In genomic region chr3:71238267-71238985, GRCh38 we compare ENCODE assay signal across 20 cellular contexts.
A peak's percentile ranks its signal among the peaks of the same experiment; 100 is the strongest.
DNase-seq lines count a peak whose midpoint lies in the region; ATAC-seq and TF ChIP-seq lines count a peak whose summit lies in the region.
"Had no signal": no experiment of that assay in that cellular context is flagged by ENCODE, and none has a peak within 500 bp of the region (broad histone marks: within the 10 kb centered on the region; RNA-seq: fewer than 3 reads in every experiment).

No MANE protein-coding gene starts in this region.

- H3K36me3 ChIP-seq in ascending aorta (no peaks in the 10 kb centered on the region), thoracic aorta (no peaks in the 10 kb centered on the region), suprapubic skin (no peaks in the 10 kb centered on the region)
- H3K36me3 ChIP-seq: ovary had no signal

- DNase-seq in NCI-H524 (lab: John Stamatoyannopoulos, UW), result peak; percentile 6 to 33
- no peak for DNase-seq in NCI-H524 treated with DMSO at 0.1 percent for 48 hours (lab: John Stamatoyannopoulos, UW)
- DNase-seq in ascending aorta (ENCODE audit: low spot score in 2 of 2), result peak in 1 of 2 donors; percentile 57
- DNase-seq in naive thymus-derived CD8-positive, alpha-beta T cell, result no peak
- DNase-seq in thoracic aorta (ENCODE audit: low spot score), result no peak
- DNase-seq in retina, result no peak
- no peak for DNase-seq in suprapubic skin (ENCODE audit: low spot score in 2 of 2)
- DNase-seq in inferior parietal cortex (ENCODE audit: extremely low spot score), result no peak
- DNase-seq: activated CD4-positive, alpha-beta T cell treated with anti-CD3 and anti-CD28 coated beads, Interleukin-2, amount 50 U/mL, for 4 hours; activated T-cell treated with anti-CD3 and anti-CD28 coated beads, Interleukin-2, amount 50 U/mL, for 1 hour; C1 segment of cervical spinal cord; foreskin keratinocyte; NCI-H1092; NCI-H2227 treated with DMSO at 0.1 percent for 48 hours; ovary; stimulated activated CD4-positive, alpha-beta T cell treated with anti-CD3 and anti-CD28 coated beads, Interleukin-2, amount 100 ng/mL, for 48 hours had no signal

- TF ChIP-seq EP300 in suprapubic skin (IDR thresholded peaks at IDR 0.05), result no peak

- H3K4me1 ChIP-seq in ascending aorta (peaks cover 4 to 36% of the 10 kb centered on the region in 2 donors), thoracic aorta (ENCODE audit: control insufficient read depth in 1 of 2, low read depth in 2 of 2) (peaks cover 32 to 66% of the 10 kb centered on the region in 2 donors), suprapubic skin (no peaks in the 10 kb centered on the region)
- H3K4me1 ChIP-seq: A549, foreskin keratinocyte had no signal

- no peak for ATAC-seq in naive thymus-derived CD8-positive, alpha-beta T cell
- ATAC-seq in thoracic aorta (ENCODE audit: insufficient number of reproducible peaks, low FRiP score, low read depth), result no peak
- ATAC-seq: A549; activated naive CD4-positive, alpha-beta T cell treated with anti-CD3 and anti-CD28 coated beads, Interleukin-2, amount 50 U/mL, for 72 hours; foreskin keratinocyte had no signal

- intact Hi-C loops in ascending aorta (cut with DNase I), result no loop called here

- no peaks in the 10 kb centered on the region for H3K27me3 Mint-ChIP-seq in naive thymus-derived CD8-positive, alpha-beta T cell
- H3K27me3 Mint-ChIP-seq: dendritic cell treated with granulocyte-macrophage colony-stimulating factor and Interleukin-4, amounts not matched to agents 40 ng/mL and 50 ng/mL, for 4 days had no signal

- peaks cover 26 to 75% (median 65%) of the 10 kb centered on the region in 4 donors for H3K4me1 Mint-ChIP-seq in naive thymus-derived CD8-positive, alpha-beta T cell

- 83% methylated on average over 6 of the region's 6 CpGs for WGBS in suprapubic skin

- TF ChIP-seq POLR2A in suprapubic skin (IDR thresholded peaks at IDR 0.05), result no peak

- H3K27ac Mint-ChIP-seq in naive thymus-derived CD8-positive, alpha-beta T cell, result peak overlapping the region; percentile 15 to 86 (median 62)
- H3K27ac Mint-ChIP-seq: dendritic cell treated with granulocyte-macrophage colony-stimulating factor and Interleukin-4, amounts not matched to agents 40 ng/mL and 50 ng/mL, for 4 days had no signal

- H3K4me3 ChIP-seq in ascending aorta, result peak overlapping the region in 1 of 2 donors; percentile 59
- H3K4me3 ChIP-seq in thoracic aorta, result no peak overlapping the region
- no peak overlapping the region for H3K4me3 ChIP-seq in suprapubic skin
- H3K4me3 ChIP-seq: A549, ovary had no signal

- H3K9me3 Mint-ChIP-seq in naive thymus-derived CD8-positive, alpha-beta T cell, result peaks cover 0 to 2% (median 0%) of the 10 kb centered on the region in 9 donors
- H3K9me3 Mint-ChIP-seq: activated naive CD4-positive, alpha-beta T cell treated with anti-CD3 and anti-CD28 coated beads, Interleukin-2, amount 50 U/mL, for 72 hours; dendritic cell treated with granulocyte-macrophage colony-stimulating factor and Interleukin-4, amounts not matched to agents 40 ng/mL and 50 ng/mL, for 4 days had no signal

- POLR2A ChIA-PET in naive thymus-derived CD8-positive, alpha-beta T cell (lab: Charles Lee), result no interaction called here

- H3K27me3 ChIP-seq in ascending aorta, result no peaks in the 10 kb centered on the region
- no peaks in the 10 kb centered on the region for H3K27me3 ChIP-seq in thoracic aorta (replicated peaks; ENCODE audit: insufficient read depth)
- H3K27me3 ChIP-seq in suprapubic skin, result no peaks in the 10 kb centered on the region
- H3K27me3 ChIP-seq: foreskin keratinocyte, ovary had no signal

- H3K4me3 Mint-ChIP-seq in naive thymus-derived CD8-positive, alpha-beta T cell, result peak overlapping the region in 2 of 10 donors; percentile 16 to 65
- H3K4me3 Mint-ChIP-seq: dendritic cell treated with granulocyte-macrophage colony-stimulating factor and Interleukin-4, amounts not matched to agents 40 ng/mL and 50 ng/mL, for 4 days had no signal

- TF ChIP-seq CTCF in ascending aorta (IDR thresholded peaks at IDR 0.05), result no peak
- no peak for TF ChIP-seq CTCF in thoracic aorta (IDR thresholded peaks at IDR 0.05)
- no peak for TF ChIP-seq CTCF in suprapubic skin (IDR thresholded peaks at IDR 0.05)

- H3K9me3 ChIP-seq in ascending aorta (no peaks in the 10 kb centered on the region), thoracic aorta (no peaks in the 10 kb centered on the region), suprapubic skin (no peaks in the 10 kb centered on the region)
- H3K9me3 ChIP-seq: A549, ovary had no signal

- H3K27ac ChIP-seq in ascending aorta (peak overlapping the region; percentile 86 to 87), thoracic aorta (peak overlapping the region; percentile 81 to 91), suprapubic skin (no peak overlapping the region)
- H3K27ac ChIP-seq: A549, foreskin keratinocyte, KMS-11, ovary had no signal

- peaks cover 8 to 82% (median 38%) of the 10 kb centered on the region in 3 donors for H3K36me3 Mint-ChIP-seq in naive thymus-derived CD8-positive, alpha-beta T cell

Comparison
In these comparisons a context has a peak if more than half of its experiments do, and no peak if none do; other contexts are left out.
1. DNase-seq: peak in NCI-H524 (2 of 2); none in NCI-H524 treated with DMSO at 0.1 percent for 48 hours (single experiment), naive thymus-derived CD8-positive, alpha-beta T cell (0 of 10), thoracic aorta (single experiment), retina (single experiment), suprapubic skin (0 of 2) and inferior parietal cortex (single experiment).